In genomic region chr12:1523558-1524050, GRCh38 we compare ENCODE assay signal across 27 cellular contexts.
DNase-seq lines count a peak whose midpoint lies in the region; ATAC-seq, FAIRE-seq and TF ChIP-seq lines count a peak whose summit lies in the region.
"Had no signal": no experiment of that assay in that cellular context is flagged by ENCODE, and none has a peak within 500 bp of the region (broad histone marks: within the 10 kb centered on the region; RNA-seq: fewer than 3 reads in every experiment).

No MANE protein-coding gene starts in this region.

- intact Hi-C loops in kidney (cut with DNase I) (no loop called here), posterior cingulate gyrus (cut with DNase I) (no loop called here)

- H3K27me3 Mint-ChIP-seq in chondrocyte (ENCODE audit: low read depth): no peaks in the 10 kb centered on the region
- H3K27me3 Mint-ChIP-seq in osteocyte (ENCODE audit: unreplicated experiment): no peaks in the 10 kb centered on the region

- ATAC-seq in GM18511 (IDR thresholded peaks at IDR 0.05; ENCODE audit: unreplicated experiment): no peak
- ATAC-seq: activated naive CD4-positive, alpha-beta T cell treated with anti-CD3 and anti-CD28 coated beads, Interleukin-2, amount 50 U/mL, for 72 hours; left cardiac atrium; psoas muscle; sciatic nerve had no signal

- H3K4me3 ChIP-seq in HUES6 (ENCODE audit: low read depth, low read length): 0 out of 2 replicates have a peak overlapping the region, but pooled peaks have one; percentile 12
- H3K4me3 ChIP-seq in kidney (ENCODE audit: low read length in 2 of 2): no peak overlapping the region
- H3K4me3 ChIP-seq: BLaER1 treated with 17β-estradiol and CSF1 and Interleukin-3, amounts not matched to agents 10 nM and 100 nM; Peyer's patch; psoas muscle; thyroid gland had no signal

- no peak for FAIRE-seq in kidney (lab: Jason Lieb, UNC)
- FAIRE-seq: colon had no signal

- DNase-seq in chondrocyte (ENCODE audit: low spot score) (no peak), iPS-NIHi11 (ENCODE audit: low spot score) (peak; percentile 54), osteocyte (ENCODE audit: extremely low spot score, unreplicated experiment) (no peak), kidney (no peak), posterior cingulate gyrus (no peak)
- DNase-seq: activated CD4-positive, alpha-beta memory T cell treated with anti-CD3 and anti-CD28 coated beads, Interleukin-2, amount 10 ng/mL, durations not matched to agents 7 days and 5 days; amygdala; brain microvascular endothelial cell; effector CD8-positive, alpha-beta T cell; EL; left cardiac atrium; NCI-H146; NCI-H2107; NCI-H446; NCI-H748 treated with DMSO at 0.1 percent for 48 hours; Peyer's patch; psoas muscle; stimulated activated CD4-positive, alpha-beta T cell treated with anti-CD3 and anti-CD28 coated beads, Interleukin-4, amount 100 ng/mL, for 1 hour; thyroid gland had no signal

- H3K4me3 Mint-ChIP-seq in chondrocyte (ENCODE audit: unreplicated experiment): no peak overlapping the region
- no peak overlapping the region for H3K4me3 Mint-ChIP-seq in osteocyte (ENCODE audit: unreplicated experiment)
- H3K4me3 Mint-ChIP-seq: activated CD4-positive, alpha-beta memory T cell treated with anti-CD3 and anti-CD28 coated beads, Interleukin-2, amount 10 ng/mL, durations not matched to agents 7 days and 5 days had no signal

- H3K27me3 ChIP-seq in HUES6 (ENCODE audit: control insufficient read depth, insufficient read depth, low read length): peaks cover 40% of the 10 kb centered on the region
- H3K27me3 ChIP-seq: brain microvascular endothelial cell, Peyer's patch, thyroid gland had no signal

- no peaks in the 10 kb centered on the region for H3K9me3 Mint-ChIP-seq in chondrocyte (ENCODE audit: low read depth)
- no peaks in the 10 kb centered on the region for H3K9me3 Mint-ChIP-seq in osteocyte (ENCODE audit: unreplicated experiment)
- H3K9me3 Mint-ChIP-seq: activated CD4-positive, alpha-beta memory T cell treated with anti-CD3 and anti-CD28 coated beads, Interleukin-2, amount 10 ng/mL, durations not matched to agents 7 days and 5 days; activated naive CD4-positive, alpha-beta T cell treated with anti-CD3 and anti-CD28 coated beads, Interleukin-2, amount 50 U/mL, for 72 hours; activated T-helper 2 cell treated with anti-CD3 and anti-CD28 coated beads, Interferon-gamma antibody, Interleukin-2, Interleukin-4, amounts not matched to agents 10 μg/mL and 5 μg/mL and 100 μg/mL, durations not matched to agents 14 hours and 24 hours and 36 hours had no signal

- H3K4me1 ChIP-seq in HUES6 (ENCODE audit: control insufficient read depth, insufficient read depth, low read length): peaks cover 26% of the 10 kb centered on the region
- H3K4me1 ChIP-seq in kidney (ENCODE audit: control insufficient read depth in 1 of 2, insufficient read depth in 1 of 2, low read depth in 1 of 2, low read length in 2 of 2): peaks cover 0 to 4% of the 10 kb centered on the region in 2 donors
- H3K4me1 ChIP-seq: psoas muscle had no signal

- H3K9ac ChIP-seq in HUES6 (ENCODE audit: low read length) (peak overlapping the region; percentile 42), kidney (ENCODE audit: low read length in 2 of 2) (no peak overlapping the region)
- H3K9ac ChIP-seq: BLaER1 treated with 17β-estradiol and CSF1 and Interleukin-3, amounts not matched to agents 10 nM and 100 nM had no signal

- H3K9me3 ChIP-seq in HUES6 (ENCODE audit: control insufficient read depth, insufficient read depth, low read depth, low read length): no peaks in the 10 kb centered on the region
- H3K9me3 ChIP-seq in kidney (ENCODE audit: control insufficient read depth in 1 of 2, low read length in 2 of 2): no peaks in the 10 kb centered on the region
- H3K9me3 ChIP-seq: neutrophil, Peyer's patch, psoas muscle, thyroid gland had no signal

- H3K27ac ChIP-seq in HUES6 (ENCODE audit: low read depth, low read length) (no peak overlapping the region; the same call in 1 of the 2 replicates), kidney (ENCODE audit: low read depth in 2 of 2, low read length in 2 of 2) (no peak overlapping the region)
- H3K27ac ChIP-seq: BLaER1 treated with 17β-estradiol and CSF1 and Interleukin-3, amounts not matched to agents 10 nM and 100 nM; brain microvascular endothelial cell; neutrophil; Peyer's patch; psoas muscle; thyroid gland had no signal

- TF ChIP-seq CTCF in chondrocyte (IDR thresholded peaks at IDR 0.05) (no peak), osteocyte (IDR thresholded peaks at IDR 0.05) (no peak), kidney (IDR thresholded peaks at IDR 0.05; ENCODE audit: borderline replicate concordance, extremely low read depth, insufficient read depth) (no peak)

- peak overlapping the region; percentile 23 for H3K27ac Mint-ChIP-seq in chondrocyte (ENCODE audit: unreplicated experiment)
- H3K27ac Mint-ChIP-seq in osteocyte (ENCODE audit: unreplicated experiment): peak overlapping the region; percentile 54
- H3K27ac Mint-ChIP-seq: activated CD4-positive, alpha-beta memory T cell treated with anti-CD3 and anti-CD28 coated beads, Interleukin-2, amount 10 ng/mL, durations not matched to agents 7 days and 5 days; activated naive CD4-positive, alpha-beta T cell treated with anti-CD3 and anti-CD28 coated beads, Interleukin-2, amount 50 U/mL, for 72 hours; activated T-helper 2 cell treated with anti-CD3 and anti-CD28 coated beads, Interferon-gamma antibody, Interleukin-2, Interleukin-4, amounts not matched to agents 10 μg/mL and 5 μg/mL and 100 μg/mL, durations not matched to agents 14 hours and 24 hours and 36 hours had no signal

- no peaks in the 10 kb centered on the region for H3K36me3 Mint-ChIP-seq in chondrocyte (ENCODE audit: low read depth)
- H3K36me3 Mint-ChIP-seq in osteocyte (ENCODE audit: unreplicated experiment): no peaks in the 10 kb centered on the region
- H3K36me3 Mint-ChIP-seq: activated naive CD4-positive, alpha-beta T cell treated with anti-CD3 and anti-CD28 coated beads, Interleukin-2, amount 50 U/mL, for 72 hours had no signal

- H3K36me3 ChIP-seq in HUES6 (ENCODE audit: control insufficient read depth, insufficient read depth, low read length) (no peaks in the 10 kb centered on the region), kidney (ENCODE audit: control insufficient read depth in 1 of 2, insufficient read depth in 2 of 2, low read length in 2 of 2) (no peaks in the 10 kb centered on the region)
- H3K36me3 ChIP-seq: BLaER1 treated with 17β-estradiol and CSF1 and Interleukin-3, amounts not matched to agents 10 nM and 100 nM; brain microvascular endothelial cell; neutrophil; Peyer's patch; thyroid gland had no signal

- peaks cover 52% of the 10 kb centered on the region for H3K4me1 Mint-ChIP-seq in chondrocyte (ENCODE audit: low read depth)
- peaks cover 49% of the 10 kb centered on the region for H3K4me1 Mint-ChIP-seq in osteocyte (ENCODE audit: unreplicated experiment)
- H3K4me1 Mint-ChIP-seq: activated CD4-positive, alpha-beta memory T cell treated with anti-CD3 and anti-CD28 coated beads, Interleukin-2, amount 10 ng/mL, durations not matched to agents 7 days and 5 days had no signal
